ENCODE assay signal across 23 cellular contexts in the genomic region with DNA sequence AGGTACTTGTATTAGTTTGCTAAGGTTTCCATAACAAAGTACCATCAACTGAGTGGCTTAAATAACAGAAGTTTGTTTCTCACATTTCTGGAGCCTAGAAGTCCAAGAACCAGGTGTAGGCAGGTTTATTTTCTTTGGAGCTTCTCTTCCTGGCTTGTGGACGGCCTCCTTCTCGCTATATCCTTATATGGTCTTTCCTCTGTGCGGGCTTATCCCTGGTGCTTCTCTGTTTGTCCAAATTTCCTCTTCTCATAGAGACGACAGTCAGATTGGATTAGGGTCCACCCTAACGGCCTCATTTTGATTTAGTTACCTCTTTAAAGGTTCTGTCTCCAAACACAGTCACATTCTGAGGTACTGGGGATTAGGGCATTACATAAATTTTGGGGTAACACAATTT.
"Had no signal": no experiment of that assay in that cellular context is flagged by ENCODE, and none has a peak within 500 bp of the region (broad histone marks: within the 10 kb centered on the region; RNA-seq: fewer than 3 reads in every experiment).

No MANE protein-coding gene starts in this region.

- H3K9me3 Mint-ChIP-seq: naive thymus-derived CD8-positive, alpha-beta T cell; nephron progenitor cell; stimulated activated effector memory CD8-positive, alpha-beta T cell treated with anti-CD3 and anti-CD28 coated beads, Interleukin-12 subunit alpha, Interleukin-12 subunit beta, amount 100 ng/mL, for 72 hours; type B pancreatic cell had no signal

- H3K9me3 ChIP-seq: lower lobe of right lung, ovary, psoas muscle, sigmoid colon, testis, tibial artery had no signal

- ATAC-seq: left ventricle myocardium superior; lower lobe of right lung; naive thymus-derived CD8-positive, alpha-beta T cell; psoas muscle; right cardiac atrium; stimulated activated effector memory CD8-positive, alpha-beta T cell treated with anti-CD3 and anti-CD28 coated beads, Interleukin-12 subunit alpha, Interleukin-12 subunit beta, amount 100 ng/mL, for 72 hours had no signal

- H3K4me3 ChIP-seq: dorsolateral prefrontal cortex, lower lobe of right lung, ovary, psoas muscle, sigmoid colon, testis, tibial artery had no signal

- H3K27ac ChIP-seq: dorsolateral prefrontal cortex, lower lobe of right lung, ovary, psoas muscle, sigmoid colon, testis, tibial artery had no signal

- H3K36me3 Mint-ChIP-seq: naive thymus-derived CD8-positive, alpha-beta T cell; stimulated activated effector memory CD8-positive, alpha-beta T cell treated with anti-CD3 and anti-CD28 coated beads, Interleukin-12 subunit alpha, Interleukin-12 subunit beta, amount 100 ng/mL, for 72 hours; type B pancreatic cell had no signal

- DNase-seq: dorsolateral prefrontal cortex; effector CD4-positive, alpha-beta T cell; hypothalamus; left ventricle myocardium superior; lower lobe of right lung; naive thymus-derived CD8-positive, alpha-beta T cell; nephron progenitor cell; occipital lobe; ovary; posterior cingulate gyrus; psoas muscle; right cardiac atrium; sigmoid colon; stimulated activated CD4-positive, alpha-beta T cell treated with anti-CD3 and anti-CD28 coated beads, Interleukin-2, amount 100 ng/mL, for 24 hours; stimulated activated CD4-positive, alpha-beta T cell treated with anti-CD3 and anti-CD28 coated beads, Interleukin-4, amount 100 ng/mL, for 24 hours; stimulated activated naive CD4-positive, alpha-beta T cell treated with Interleukin-2 at 50 U/mL for 16 hours; substantia nigra; testis; tibial artery had no signal

- H3K27me3 Mint-ChIP-seq: type B pancreatic cell had no signal

- FAIRE-seq: frontal cortex, keratinocyte had no signal

- H3K4me1 ChIP-seq: lower lobe of right lung, psoas muscle, sigmoid colon, testis, tibial artery had no signal

- H3K36me3 ChIP-seq: lower lobe of right lung, ovary, sigmoid colon, tibial artery had no signal

- H3K4me3 Mint-ChIP-seq: naive thymus-derived CD8-positive, alpha-beta T cell; nephron progenitor cell; stimulated activated effector memory CD8-positive, alpha-beta T cell treated with anti-CD3 and anti-CD28 coated beads, Interleukin-12 subunit alpha, Interleukin-12 subunit beta, amount 100 ng/mL, for 72 hours; type B pancreatic cell had no signal

- H3K27me3 ChIP-seq: dorsolateral prefrontal cortex, ovary, sigmoid colon, testis, tibial artery had no signal

- H3K4me1 Mint-ChIP-seq: naive thymus-derived CD8-positive, alpha-beta T cell; nephron progenitor cell; stimulated activated effector memory CD8-positive, alpha-beta T cell treated with anti-CD3 and anti-CD28 coated beads, Interleukin-12 subunit alpha, Interleukin-12 subunit beta, amount 100 ng/mL, for 72 hours had no signal

- H3K27ac Mint-ChIP-seq: naive thymus-derived CD8-positive, alpha-beta T cell; nephron progenitor cell; stimulated activated effector memory CD8-positive, alpha-beta T cell treated with anti-CD3 and anti-CD28 coated beads, Interleukin-12 subunit alpha, Interleukin-12 subunit beta, amount 100 ng/mL, for 72 hours; type B pancreatic cell had no signal
